In genomic region chr20:57279548-57279947, GRCh38 we compare ENCODE assay signal across 9 cellular contexts. TPM values are rescaled to one million over a fixed set of nuclear protein-coding genes. Genes with fewer than 3 reads are reported as not detected.
"Had no signal": no experiment of that assay in that cellular context is flagged by ENCODE, and none has a peak within 500 bp of the region (broad histone marks: within the 10 kb centered on the region; RNA-seq: fewer than 3 reads in every experiment).

No MANE protein-coding gene starts in this region.

RNA-seq across cellular contexts. Expression of gene BMP7, which starts 13.1 kb away (rescaled TPM):
- total RNA-seq: LHCN-M2, MCF 10A, T-cell had no signal

RNA-seq across cellular contexts. Expression of gene SPO11, which starts 50.1 kb away (rescaled TPM):
- total RNA-seq: LHCN-M2, MCF 10A, NCI-H460, PC-9, Right ventricle myocardium inferior, RPMI7951, SJCRH30, SK-MEL-5, T-cell had no signal
